In the genomic region with DNA sequence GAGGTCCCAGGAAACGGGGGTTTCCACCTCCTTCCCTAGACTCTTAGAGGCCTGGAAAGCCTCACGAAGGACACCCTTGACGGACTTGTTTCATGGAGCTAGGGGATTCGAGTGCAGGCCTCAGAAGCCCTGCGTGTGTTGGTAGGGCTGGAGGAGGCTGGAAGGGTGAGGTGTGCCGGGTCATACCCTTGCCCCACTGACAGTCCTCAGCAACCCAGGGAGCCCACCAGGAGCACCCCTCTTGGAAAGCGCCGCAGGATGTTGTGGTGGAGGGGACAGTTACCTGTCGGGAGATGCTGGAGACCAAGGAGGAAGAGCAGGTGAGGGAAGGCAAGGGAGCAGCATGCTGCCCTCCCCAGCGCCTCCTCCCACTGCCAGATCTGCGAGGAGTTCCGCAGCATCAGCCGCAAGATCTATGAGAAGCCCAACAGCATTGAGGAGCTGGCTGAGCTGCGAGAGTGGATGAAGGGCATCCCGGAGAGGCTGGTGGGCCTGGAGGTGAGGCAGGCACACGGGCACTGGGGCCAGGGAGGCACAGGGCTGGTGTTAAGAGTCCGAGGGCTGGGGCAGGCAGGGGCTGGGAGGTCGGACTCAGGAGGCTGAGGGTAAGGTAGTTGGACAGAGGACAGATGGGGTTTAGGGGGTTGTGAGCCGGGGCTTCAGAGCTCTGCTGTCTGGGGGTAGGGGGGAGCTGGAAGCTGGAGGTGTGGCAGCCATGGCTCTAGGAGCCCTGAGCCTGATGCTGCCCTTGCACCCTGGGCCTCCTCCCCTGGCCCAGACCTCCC, we compare ENCODE assay signal across 20 cellular contexts. TPM values are rescaled to one million over a fixed set of nuclear protein-coding genes. Genes with fewer than 3 reads are reported as not detected.
DNase-seq lines count a peak whose midpoint lies in the region; ATAC-seq, FAIRE-seq and TF ChIP-seq lines count a peak whose summit lies in the region.
"Had no signal": no experiment of that assay in that cellular context is flagged by ENCODE, and none has a peak within 500 bp of the region (broad histone marks: within the 10 kb centered on the region; RNA-seq: fewer than 3 reads in every experiment).

No MANE protein-coding gene starts in this region.

- no peaks in the 10 kb centered on the region for H3K9me3 Mint-ChIP-seq in activated CD8-positive, alpha-beta T cell treated with anti-CD3 and anti-CD28 coated beads for 36 hours
- H3K9me3 Mint-ChIP-seq: CD4-positive, alpha-beta T cell had no signal

- no peaks in the 10 kb centered on the region for H3K79me2 ChIP-seq in K562 (ENCODE audit: control insufficient read depth, insufficient read depth, low read length)
- H3K79me2 ChIP-seq in osteoblast (ENCODE audit: insufficient read depth, low read length) = no peaks in the 10 kb centered on the region

- no peaks in the 10 kb centered on the region for H3K36me3 Mint-ChIP-seq in activated CD8-positive, alpha-beta T cell treated with anti-CD3 and anti-CD28 coated beads for 36 hours (ENCODE audit: low read depth)

- H3K27ac ChIP-seq in right cardiac atrium (ENCODE audit: low read length) (no peak overlapping the region), K562 (ENCODE audit: extremely low read depth, low read depth, low read length) (no peak overlapping the region), osteoblast (ENCODE audit: low read depth, low read length) (no peak overlapping the region), aorta (ENCODE audit: low read depth in 1 of 2, low read length in 2 of 2) (no peak overlapping the region)
- H3K27ac ChIP-seq: A549 had no signal

- CTCF ChIA-PET in K562 (lab: Yijun Ruan, JAX; ENCODE audit: low intra/inter-chr PET ratio) (no interaction called here), GM10248 (lab: Yijun Ruan, JAX) (interaction anchor here (0.9 to 5.2 kb wide), 5 partner anchors 10 to 131 kb away, joined by 3 to 27 read pairs (median 3); no protein-coding TSS in a partner anchor)
- CTCF ChIA-PET in activated CD8-positive, alpha-beta T cell treated with anti-CD3 and anti-CD28 coated beads for 36 hours (lab: Charles Lee) = interaction anchor here (4.8 kb wide), 1 partner anchor 11 kb away, joined by 28 read pairs; no protein-coding TSS in a partner anchor

- no peaks in the 10 kb centered on the region for H3K4me1 Mint-ChIP-seq in activated CD8-positive, alpha-beta T cell treated with anti-CD3 and anti-CD28 coated beads for 36 hours (ENCODE audit: low read depth)
- H3K4me1 Mint-ChIP-seq: B cell had no signal

- WGBS in right cardiac atrium = 90% methylated on average over 19 of the region's 19 CpGs
- whole genome bisulfite sequencing in K562 (ENCODE audit: insufficient coverage, low coverage, missing lambda C conversion rate) = 20% methylated on average over 11 of the region's 19 CpGs
- 93 to 94% methylated on average over 19 of the region's 19 CpGs for WGBS in aorta, 2 donors

- in situ Hi-C loops in K562 (cut with MboI) = no loop called here

- TF ChIP-seq RAD21 in K562 (CRISPR knock-in tag; conservative IDR thresholded peaks at IDR 0.05 in 1 of 2, IDR thresholded peaks at IDR 0.05 in 1 of 2) = no peak

- H2AFZ ChIP-seq in K562 (ENCODE audit: low read depth, low read length) = no peak overlapping the region
- H2AFZ ChIP-seq in osteoblast (ENCODE audit: low read length) = no peak overlapping the region

- H3K4me3 ChIP-seq in right cardiac atrium (ENCODE audit: low read length) = no peak overlapping the region
- H3K4me3 ChIP-seq in K562 = no peak overlapping the region
- no peak overlapping the region for H3K4me3 ChIP-seq in osteoblast (ENCODE audit: insufficient read depth, low read length)
- H3K4me3 ChIP-seq in aorta (ENCODE audit: low read length in 2 of 2) = no peak overlapping the region
- H3K4me3 ChIP-seq: A549 had no signal

- H3K9me1 ChIP-seq in K562 (ENCODE audit: control insufficient read depth, insufficient read depth, low read length) = no peaks in the 10 kb centered on the region

- no peaks in the 10 kb centered on the region for H3K9me3 ChIP-seq in right cardiac atrium (ENCODE audit: control insufficient read depth, low read length)
- H3K9me3 ChIP-seq in K562 (replicated peaks; ENCODE audit: control insufficient read depth, insufficient read depth, low read depth, low read length) = no peaks in the 10 kb centered on the region
- no peaks in the 10 kb centered on the region for H3K9me3 ChIP-seq in osteoblast (ENCODE audit: low read depth, low read length)
- H3K9me3 ChIP-seq in aorta (ENCODE audit: control insufficient read depth, low read length) = no peaks in the 10 kb centered on the region
- H3K9me3 ChIP-seq: A549 had no signal

- H4K20me1 ChIP-seq in K562 (replicated peaks; ENCODE audit: control insufficient read depth, insufficient read depth, low read length) (no peaks in the 10 kb centered on the region), osteoblast (ENCODE audit: insufficient read depth, low read length) (peaks cover 8% of the 10 kb centered on the region)

- POLR2A ChIA-PET in K562 (lab: Yijun Ruan, JAX) = interaction anchor here (0.6 to 0.9 kb wide), 3 partner anchors 16 to 32 kb away, joined by 3 to 4 read pairs (median 3); no protein-coding TSS in a partner anchor
- POLR2A ChIA-PET in activated CD8-positive, alpha-beta T cell treated with anti-CD3 and anti-CD28 coated beads for 36 hours (lab: Charles Lee) = no interaction called here
- POLR2A ChIA-PET in GM10248 (lab: Yijun Ruan, JAX) = no interaction called here

- H3K27me3 Mint-ChIP-seq in activated CD8-positive, alpha-beta T cell treated with anti-CD3 and anti-CD28 coated beads for 36 hours = no peaks in the 10 kb centered on the region
- H3K27me3 Mint-ChIP-seq: B cell; CD4-positive, alpha-beta T cell had no signal

- TF ChIP-seq POLR2A in K562 (conservative IDR thresholded peaks at IDR 0.05) = no peak

- H3K4me1 ChIP-seq in right cardiac atrium (ENCODE audit: control insufficient read depth, insufficient read depth, low read length) (no peaks in the 10 kb centered on the region), K562 (replicated peaks in 1 of 2; ENCODE audit: control insufficient read depth in 2 of 2, insufficient read depth in 2 of 2, low read length in 2 of 2) (peaks cover 0 to 12% of the 10 kb centered on the region in 2 experiments; a peak in 2 of 5 replicates), osteoblast (ENCODE audit: insufficient read depth, low read length) (peaks cover 21% of the 10 kb centered on the region), aorta (ENCODE audit: control insufficient read depth in 1 of 2, insufficient read depth in 2 of 2, low read length in 2 of 2) (no peaks in the 10 kb centered on the region)
- H3K4me1 ChIP-seq: A549 had no signal

- no peak for FAIRE-seq in K562 (lab: Jason Lieb, UNC)
- FAIRE-seq: A549, H54, RCC 7860 had no signal

- BruUV-seq in K562 (replicated peaks; lab: Mats Ljungman, UMichigan) = no TSS peak

- H3K36me3 ChIP-seq in K562 (ENCODE audit: control insufficient read depth, insufficient read depth, low read length) (no peaks in the 10 kb centered on the region), osteoblast (ENCODE audit: insufficient read depth, low read length) (no peaks in the 10 kb centered on the region), aorta (ENCODE audit: control insufficient read depth in 1 of 2, insufficient read depth in 2 of 2, low read length in 1 of 2) (no peaks in the 10 kb centered on the region)

- no peak for TF ChIP-seq EP300 in K562 (IDR thresholded peaks at IDR 0.05; ENCODE audit: low read length)

- no peak for TF ChIP-seq CTCF in K562 (IDR thresholded peaks at IDR 0.05 in 2 of 3, conservative IDR thresholded peaks at IDR 0.05 in 1 of 3; ENCODE audit: insufficient read depth in 2 of 3, low read depth in 1 of 3, low read length in 3 of 3)
- no peak for TF ChIP-seq CTCF in osteoblast (IDR thresholded peaks at IDR 0.05; ENCODE audit: extremely low read depth, low read depth, low read length)
- TF ChIP-seq CTCF in activated CD8-positive, alpha-beta T cell treated with anti-CD3 and anti-CD28 coated beads for 36 hours (IDR thresholded peaks at IDR 0.05) = no peak
- no peak for TF ChIP-seq CTCF in GM10248 (IDR thresholded peaks at IDR 0.05; ENCODE audit: control extremely low read depth, extremely low read depth, low read depth, missing control alignments)

- no peak overlapping the region for H3K27ac Mint-ChIP-seq in activated CD8-positive, alpha-beta T cell treated with anti-CD3 and anti-CD28 coated beads for 36 hours
- H3K27ac Mint-ChIP-seq: B cell; CD4-positive, alpha-beta T cell had no signal

- no peak overlapping the region for H3K4me3 Mint-ChIP-seq in activated CD8-positive, alpha-beta T cell treated with anti-CD3 and anti-CD28 coated beads for 36 hours
- H3K4me3 Mint-ChIP-seq: B cell; CD4-positive, alpha-beta T cell had no signal

- intact Hi-C loops in right cardiac atrium (cut with DNase I) = no loop called here
- intact Hi-C loops in cardiac septum (cut with DNase I) = no loop called here
- intact Hi-C loops in K562 (cut with micrococcal nuclease) = no loop called here
- intact Hi-C loops in aorta (cut with DNase I) = loop anchor here (5.0 to 10.0 kb wide), 2 partner anchors 53 to 345 kb away; no protein-coding TSS in a partner anchor
- intact Hi-C loops in activated CD8-positive, alpha-beta T cell treated with anti-CD3 and anti-CD28 coated beads for 36 hours (cut with micrococcal nuclease) = no loop called here

- H3K4me2 ChIP-seq in K562 (ENCODE audit: insufficient read depth, low read length) = no peak overlapping the region
- H3K4me2 ChIP-seq in osteoblast (ENCODE audit: insufficient read depth, low read length) = no peak overlapping the region
- H3K4me2 ChIP-seq: A549 had no signal

- no peak for ATAC-seq in right cardiac atrium
- no peak for ATAC-seq in K562
- no peak for ATAC-seq in aorta (ENCODE audit: low FRiP score)
- no peak for ATAC-seq in activated CD8-positive, alpha-beta T cell treated with anti-CD3 and anti-CD28 coated beads for 36 hours
- ATAC-seq: A549 had no signal

- peak overlapping the region in 1 of 2 experiments; percentile 1; a peak in 1 of 4 replicates for H3K9ac ChIP-seq in K562 (ENCODE audit: insufficient read depth in 1 of 2, low read depth in 2 of 2, low read length in 2 of 2)

- H3K27me3 ChIP-seq in right cardiac atrium (ENCODE audit: control insufficient read depth, insufficient read depth) (no peaks in the 10 kb centered on the region), K562 (ENCODE audit: control insufficient read depth in 2 of 2, insufficient read depth in 2 of 2, low read length in 2 of 2) (no peaks in the 10 kb centered on the region; a peak in 1 of 5 replicates), osteoblast (ENCODE audit: insufficient read depth, low read length) (no peaks in the 10 kb centered on the region), aorta (ENCODE audit: control insufficient read depth in 1 of 2, insufficient read depth in 2 of 2, low read length in 1 of 2) (no peaks in the 10 kb centered on the region)

- DNase-seq in right cardiac atrium = peak in 2 of 3 donors; percentile 26 to 45
- DNase-seq in cardiac septum (ENCODE audit: low spot score) = no peak
- no peak for DNase-seq in K562 (ENCODE audit: extremely low read depth in 1 of 4, low spot score in 3 of 4)
- peak; percentile 78 for DNase-seq in osteoblast (ENCODE audit: insufficient read length, low spot score, missing footprints)
- peak; percentile 32 to 64 for DNase-seq in aorta
- no peak for DNase-seq in activated CD8-positive, alpha-beta T cell treated with anti-CD3 and anti-CD28 coated beads for 36 hours
- no peak for DNase-seq in OCI-M2 (lab: John Stamatoyannopoulos, UW; ENCODE audit: unreplicated experiment)
- no peak for DNase-seq in GM10248 (ENCODE audit: extremely low spot score)
- DNase-seq: COR-L47, MM.1S, NCI-H1048, NCI-H1436 treated with DMSO at 0.1 percent for 48 hours, NCI-H2029, NCI-H524, NCI-H82 had no signal

RNA-seq across cellular contexts. Expression of gene DNAH1, which starts 33.7 kb away (rescaled TPM):
- 1 to 10 TPM; 3.0 to 4.0 (median 3.7) TPM for total RNA-seq in right cardiac atrium
- 2.6 TPM for polyA plus RNA-seq in right cardiac atrium
- total RNA-seq in cardiac septum = 4.2 TPM
- 10.1 and 27.0 TPM in 2 replicates for total RNA-seq in K562 (2011; cell fraction: chromatin; rRNA removed; ENCODE audit: low replicate concordance)
- 5.8 and 8.3 TPM in 2 replicates for total RNA-seq in K562 (2011; cell fraction: nucleolus; rRNA removed)
- 4.7 and 7.0 TPM in 2 replicates for total RNA-seq in K562 (2011; cell fraction: nucleoplasm; rRNA removed)
- total RNA-seq in K562 (2014; rRNA removed) = 0.41 and 0.57 TPM in 2 replicates
- 0.18 and 0.22 TPM in 2 replicates for total RNA-seq in K562 (2014; rRNA removed; fragmentation: Illumina TruSeq; extraction: Trizol)
- 0.51 and 0.57 TPM in 2 replicates for total RNA-seq in K562 (2015; rRNA removed; fragmentation: Illumina TruSeq; extraction: Trizol)
- 0.84 and 1.2 TPM in 2 replicates for total RNA-seq in K562 (2021)
- 0.57 and 0.97 TPM in 2 replicates for polyA plus RNA-seq in K562 (2011; rRNA removed)
- 0.21 and 0.55 TPM in 2 replicates for polyA plus RNA-seq in K562 (2011; cell fraction: cytosol; rRNA removed)
- 5.4 and 8.1 TPM in 2 replicates for polyA plus RNA-seq in K562 (2011; cell fraction: nucleus; rRNA removed)
- polyA plus RNA-seq in K562 (2012) = 0.47 and 4.0 TPM in 2 replicates
- 0.42 and 0.68 TPM in 2 replicates for polyA plus RNA-seq in K562 (2014; fragmentation: Illumina TruSeq; extraction: Trizol)
- under 1 TPM; 0.04 TPM for polyA plus RNA-seq in K562 (2014; fragmentation: Nextera tagmentation; extraction: Ambion mirVana)
- polyA plus RNA-seq in K562 (2014; rRNA removed) = 0.40 and 0.50 TPM in 2 replicates
- polyA minus RNA-seq in K562 (2011; rRNA and poly(A)+ RNA removed) = 0.98 and 1.8 TPM in 2 replicates
- 0.46 and 0.48 TPM in 2 replicates for polyA minus RNA-seq in K562 (2011; cell fraction: cytosol; rRNA and poly(A)+ RNA removed)
- 2.2 and 5.3 TPM in 2 replicates for polyA minus RNA-seq in K562 (2011; cell fraction: nucleus; rRNA and poly(A)+ RNA removed)
- 8.0 and 8.7 TPM in 2 replicates for total RNA-seq in osteoblast
- 10 to 100 TPM; 10.3 to 24.1 TPM for total RNA-seq in aorta
- 10 to 100 TPM in 1 of 2 donors, under 1 TPM in 1; 0.88 to 11.3 TPM for polyA plus RNA-seq in aorta
- 10 to 100 TPM in 1 of 2 experiments, 1 to 10 TPM in 1; 9.2 to 10.2 TPM for total RNA-seq in activated CD8-positive, alpha-beta T cell treated with anti-CD3 and anti-CD28 coated beads for 36 hours

Comparison
In these comparisons a context has a peak if more than half of its experiments do, and no peak if none do; other contexts are left out.
1. DNase-seq: peak in right cardiac atrium (2 of 3), osteoblast (single experiment) and aorta (2 of 2); none in cardiac septum (single experiment), K562 (0 of 4), activated CD8-positive, alpha-beta T cell treated with anti-CD3 and anti-CD28 coated beads for 36 hours (single experiment), OCI-M2 (single experiment) and GM10248 (single experiment).
2. intact Hi-C loops: an anchor here in aorta (5.0 to 10.0 kb wide); none called in right cardiac atrium, cardiac septum, K562 and activated CD8-positive, alpha-beta T cell treated with anti-CD3 and anti-CD28 coated beads for 36 hours.